8 cellular contexts compared by ENCODE assay signal in genomic region chr4:75514131-75514948, GRCh38. TPM values are rescaled to one million over a fixed set of nuclear protein-coding genes. Genes with fewer than 3 reads are reported as not detected.
DNase-seq lines count a peak whose midpoint lies in the region; ATAC-seq, FAIRE-seq and TF ChIP-seq lines count a peak whose summit lies in the region.

Gene RCHY1 (minus strand): TSS chr4:75514403. CDS start chr4:75514286, 117 bp downstream.
Gene THAP6 (plus strand): TSS chr4:75514473. CDS start chr4:75515453, 980 bp downstream.

- H3K4me1 Mint-ChIP-seq in immature natural killer cell = peaks cover 13 to 31% of the 10 kb centered on the region in 2 donors

- H3K27ac Mint-ChIP-seq in immature natural killer cell = no peak within 1 kb of the TSS

- peak within 1 kb of the TSS; percentile 88 for H3K4me3 ChIP-seq in AG04450 (ENCODE audit: low read depth, low read length)
- peak within 1 kb of the TSS; percentile 92 for H3K4me3 ChIP-seq in WI38 (ENCODE audit: low read depth, low read length)
- H3K4me3 ChIP-seq in bronchial epithelial cell (ENCODE audit: low read depth, low read length) = peak within 1 kb of the TSS; percentile 71

- no peaks in the 10 kb centered on the region for H3K9me3 ChIP-seq in AG04450 (ENCODE audit: control insufficient read depth, insufficient read depth, low read length)

- peak; percentile 96 for ATAC-seq in GM18907 (IDR thresholded peaks at IDR 0.05; ENCODE audit: unreplicated experiment)
- ATAC-seq in HG03159 (IDR thresholded peaks at IDR 0.05; ENCODE audit: unreplicated experiment) = peak; percentile 94

- peaks cover 17 to 20% (median 19%) of the 10 kb centered on the region in 3 donors for H3K36me3 Mint-ChIP-seq in immature natural killer cell

- H3K27me3 ChIP-seq in AG04450 (ENCODE audit: control insufficient read depth, insufficient read depth, low read length) (no peaks in the 10 kb centered on the region), bronchial epithelial cell (ENCODE audit: control insufficient read depth, insufficient read depth, low read length) (no peaks in the 10 kb centered on the region)

- FAIRE-seq in bronchial epithelial cell (lab: Jason Lieb, UNC) = no peak

- peak; percentile 85 for DNase-seq in AG04450 (ENCODE audit: low read depth, low spot score)
- peak; percentile 88 for DNase-seq in NCI-H2227 treated with DMSO at 0.1 percent for 48 hours (lab: John Stamatoyannopoulos, UW)
- DNase-seq in bronchial epithelial cell (ENCODE audit: low read depth) = peak; percentile 87
- peak; percentile 92 to 93 (median 92) for DNase-seq in immature natural killer cell
- DNase-seq in stimulated activated CD4-positive, alpha-beta T cell treated with anti-CD3 and anti-CD28 coated beads, Interleukin-12 subunit alpha, Interleukin-12 subunit beta, amount 100 ng/mL, for 24 hours (ENCODE audit: low read depth in 2 of 2) = peak; percentile 87 to 91

- CTCF ChIA-PET in AG04450 (lab: Charles Lee) = interaction anchor here (0.6 to 1.8 kb wide), 4 partner anchors 9 to 1592 kb away, joined by 3 to 6 read pairs (median 4); no protein-coding TSS in a partner anchor

- H3K27me3 Mint-ChIP-seq in immature natural killer cell (ENCODE audit: low read depth in 3 of 3) = peaks cover 5 to 9% (median 7%) of the 10 kb centered on the region in 3 donors

- H3K9me3 Mint-ChIP-seq in immature natural killer cell = no peaks in the 10 kb centered on the region

- H3K27ac ChIP-seq in AG04450 (ENCODE audit: low read depth, low read length) = peak within 1 kb of the TSS; percentile 90

- TF ChIP-seq CTCF in AG04450 (IDR thresholded peaks at IDR 0.05; ENCODE audit: low read depth, low read length) = no peak
- no peak for TF ChIP-seq CTCF in WI38 (IDR thresholded peaks at IDR 0.05; ENCODE audit: low read depth, low read length)
- no peak for TF ChIP-seq CTCF in bronchial epithelial cell (IDR thresholded peaks at IDR 0.05; ENCODE audit: insufficient read depth, low read length, severe bottlenecking)

- H3K36me3 ChIP-seq in bronchial epithelial cell (ENCODE audit: control insufficient read depth, insufficient read depth, low read length) = peaks cover 6% of the 10 kb centered on the region

- H3K4me3 Mint-ChIP-seq in immature natural killer cell = no peak within 1 kb of the TSS

- POLR2A ChIA-PET in AG04450 (lab: Yijun Ruan, JAX) = interaction anchor here (0.6 to 0.9 kb wide), 4 partner anchors 28 to 875 kb away, joined by 3 to 5 read pairs (median 3); partner anchors contain the start of gene USO1

RNA-seq across cellular contexts. Expression of gene RCHY1, which starts in this region (rescaled TPM):
- polyA plus RNA-seq in AG04450 (2011; rRNA removed) (29.2 and 34.0 TPM in 2 replicates), immature natural killer cell (10 to 100 TPM; 31.8 to 39.0 (median 34.5) TPM)
- polyA minus RNA-seq in AG04450 (2011; rRNA and poly(A)+ RNA removed) = 10.9 and 22.8 TPM in 2 replicates
- 22.6 and 30.0 TPM in 2 replicates for total RNA-seq in bronchial epithelial cell

RNA-seq across cellular contexts. Expression of gene THAP6, which starts in this region (rescaled TPM):
- 10.9 and 15.1 TPM in 2 replicates for polyA plus RNA-seq in AG04450 (2011; rRNA removed)
- polyA minus RNA-seq in AG04450 (2011; rRNA and poly(A)+ RNA removed) = 11.7 and 14.9 TPM in 2 replicates
- total RNA-seq in bronchial epithelial cell = 9.7 and 12.3 TPM in 2 replicates
- 10 to 100 TPM in 1 of 3 donors, 1 to 10 TPM in 2; 4.8 to 10.3 (median 7.5) TPM for polyA plus RNA-seq in immature natural killer cell

Comparison
In these comparisons a context has a peak if more than half of its experiments do, and no peak if none do; other contexts are left out.
1. Peak in every context shown above with its lines: DNase-seq, ATAC-seq, H3K4me3 ChIP-seq and H3K27ac ChIP-seq.